In genomic region chr6:25070547-25071366, GRCh38 we compare ENCODE assay signal across 8 cellular contexts.
DNase-seq lines count a peak whose midpoint lies in the region; ATAC-seq, FAIRE-seq and TF ChIP-seq lines count a peak whose summit lies in the region.

No MANE protein-coding gene starts in this region.

- no peaks in the 10 kb centered on the region for H3K36me3 ChIP-seq in A673 (ENCODE audit: insufficient read depth, low read length, poor library complexity, severe bottlenecking)

- POLR2A ChIA-PET in A673 (lab: Charles Lee; ENCODE audit: low non-redundant PET) = no interaction called here

- no peaks in the 10 kb centered on the region for H3K4me1 ChIP-seq in A673 (ENCODE audit: insufficient read depth, low read length, poor library complexity, severe bottlenecking)

- H3K27ac ChIP-seq in A673 (ENCODE audit: low read depth, low read length, poor library complexity, severe bottlenecking) (no peak overlapping the region), VCaP (no peak overlapping the region)

- no peak overlapping the region for H3K4me3 ChIP-seq in A673 (ENCODE audit: low read depth, low read length, poor library complexity, severe bottlenecking)

- peak; percentile 88 for DNase-seq in A673 (ENCODE audit: low spot score)
- peak; percentile 90 for DNase-seq in NCI-H2227 (lab: John Stamatoyannopoulos, UW; ENCODE audit: unreplicated experiment)
- peak; percentile 51 to 81 for DNase-seq in T47D (ENCODE audit: low read depth in 1 of 2, low spot score in 1 of 2)
- peak; percentile 57 to 83 for DNase-seq in stimulated activated CD4-positive, alpha-beta T cell treated with anti-CD3 and anti-CD28 coated beads, Interleukin-1b, Interleukin-23, amount 100 ng/mL, for 4 hours (ENCODE audit: low read depth in 2 of 2)

- no peaks in the 10 kb centered on the region for H3K9me3 ChIP-seq in A673 (ENCODE audit: low read depth, low read length, poor library complexity, severe bottlenecking)

- in situ Hi-C loops in T47D (cut with HindIII; ENCODE audit: low pct_unique_long_range_greater_than_20kb, low sequenced_read_pairs) = no loop called here

- intact Hi-C loops in A673 (cut with micrococcal nuclease; ENCODE audit: unreplicated experiment) = loop anchor here (1.0 to 10.0 kb wide), 4 partner anchors 214 to 488 kb away; partner anchors contain the start of genes C6orf62 and GMNN

- CTCF ChIA-PET in A673 (lab: Charles Lee) = interaction anchor here (0.6 to 1.4 kb wide), 6 partner anchors 26 to 490 kb away, joined by 3 to 20 read pairs (median 4); no protein-coding TSS in a partner anchor

- peak; percentile 94 for FAIRE-seq in islet of Langerhans (lab: Jason Lieb, UNC)

- TF ChIP-seq CTCF in A673 (conservative IDR thresholded peaks at IDR 0.05; ENCODE audit: low read depth, low read length) (peak; percentile 89), VCaP (conservative IDR thresholded peaks at IDR 0.05) (peak; percentile 94)

- peak; percentile 79 for ATAC-seq in GM18517 (IDR thresholded peaks at IDR 0.05; ENCODE audit: unreplicated experiment)
- ATAC-seq in HG03108 (IDR thresholded peaks at IDR 0.05; ENCODE audit: unreplicated experiment) = peak; percentile 82

- BruUV-seq in A673 (replicated peaks; lab: Mats Ljungman, UMichigan) = no TSS peak

- no peaks in the 10 kb centered on the region for H3K27me3 ChIP-seq in A673 (replicated peaks; ENCODE audit: insufficient read depth, low read depth, low read length, poor library complexity)
